In the genomic region with DNA sequence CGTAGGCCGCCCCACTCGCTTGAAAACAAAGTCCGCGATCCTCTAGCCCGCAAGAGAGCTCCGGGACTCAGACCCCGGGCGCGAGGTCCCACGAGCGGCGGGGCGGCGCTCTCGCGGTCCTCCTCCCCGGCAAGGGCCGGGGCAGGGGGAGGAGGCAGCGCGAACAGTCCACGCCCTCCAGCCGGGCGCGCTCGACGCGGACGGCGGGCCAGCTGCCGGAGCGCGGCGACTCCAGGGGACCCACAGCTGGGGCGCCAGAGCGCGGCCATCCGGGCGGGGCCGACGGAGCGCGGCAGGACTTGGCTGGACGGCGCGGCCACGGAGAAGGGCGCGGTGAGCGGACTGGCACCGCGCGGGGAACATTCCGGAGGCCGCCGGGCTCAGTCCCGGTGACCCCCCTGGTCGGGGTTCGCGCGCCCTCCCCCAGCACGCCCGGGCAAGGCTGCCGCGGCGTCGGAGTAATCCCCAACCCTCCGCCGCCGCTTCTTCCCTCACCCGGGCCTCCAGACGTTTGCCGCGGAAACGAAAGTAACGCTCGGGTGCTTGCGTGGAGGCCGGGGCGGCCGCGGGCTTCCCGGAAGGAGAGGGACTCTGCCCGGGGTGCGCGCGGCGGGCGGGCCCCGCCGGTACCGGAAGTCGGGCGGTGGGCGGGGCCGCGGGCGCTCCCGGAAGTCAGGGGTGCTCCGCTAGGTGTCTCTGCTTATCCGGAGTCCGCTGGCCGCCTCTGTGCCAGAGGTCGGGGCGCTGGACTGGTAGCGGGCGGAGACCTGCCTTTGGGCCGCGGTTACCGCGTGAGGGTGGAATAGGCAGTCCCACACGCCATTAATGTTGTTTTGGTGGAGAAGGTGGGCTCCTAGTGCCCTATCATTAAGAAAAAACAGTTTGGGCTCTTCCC, we compare ENCODE assay signal across 1 cellular context.
TF ChIP-seq lines count a peak whose summit lies in the region.

Gene RIPK1, plus strand, starts transcription at position 166 of the 895 bp plus-strand sequence. CDS start 8,330 bp downstream, outside the sequence.

TF ChIP-seq in HepG2, 621 proteins besides CTCF, POLR2A, EP300 and RAD21 (continued from another document and continues in another):
- TF ChIP-seq, protein P1, sequence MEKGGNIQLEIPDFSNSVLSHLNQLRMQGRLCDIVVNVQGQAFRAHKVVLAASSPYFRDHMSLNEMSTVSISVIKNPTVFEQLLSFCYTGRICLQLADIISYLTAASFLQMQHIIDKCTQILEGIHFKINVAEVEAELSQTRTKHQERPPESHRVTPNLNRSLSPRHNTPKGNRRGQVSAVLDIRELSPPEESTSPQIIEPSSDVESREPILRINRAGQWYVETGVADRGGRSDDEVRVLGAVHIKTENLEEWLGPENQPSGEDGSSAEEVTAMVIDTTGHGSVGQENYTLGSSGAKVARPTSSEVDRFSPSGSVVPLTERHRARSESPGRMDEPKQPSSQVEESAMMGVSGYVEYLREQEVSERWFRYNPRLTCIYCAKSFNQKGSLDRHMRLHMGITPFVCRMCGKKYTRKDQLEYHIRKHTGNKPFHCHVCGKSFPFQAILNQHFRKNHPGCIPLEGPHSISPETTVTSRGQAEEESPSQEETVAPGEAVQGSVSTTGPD (CRISPR knock-in tag; IDR thresholded peaks at IDR 0.05): peak; percentile 69; the same call in 1 of the 2 replicates
- TF ChIP-seq AGO1 (IDR thresholded peaks at IDR 0.05; ENCODE audit: low read depth, low read length, poor library complexity, severe bottlenecking) (peak; percentile 92), NFAT5 (CRISPR knock-in tag; IDR thresholded peaks at IDR 0.05) (no peak; the same call in 1 of the 2 replicates), CBX5 (CRISPR knock-in tag; IDR thresholded peaks at IDR 0.05; ENCODE audit: borderline replicate concordance) (no peak), TEAD2 (CRISPR knock-in tag; IDR thresholded peaks at IDR 0.05) (0 out of 2 replicates have a peak, but pooled peaks have one; percentile 49), CREB1 (IDR thresholded peaks at IDR 0.05) (no peak), CREB1 (CRISPR knock-in tag; IDR thresholded peaks at IDR 0.05) (no peak), U2AF2 (IDR thresholded peaks at IDR 0.05; ENCODE audit: low read depth, low read length) (0 out of 2 replicates have a peak, but pooled peaks have one; percentile 43), HBP1 (CRISPR knock-in tag; IDR thresholded peaks at IDR 0.05; ENCODE audit: low read depth) (0 out of 2 replicates have a peak, but pooled peaks have one; percentile 10), ZNF7 (CRISPR knock-in tag; IDR thresholded peaks at IDR 0.05) (no peak; the same call in 1 of the 2 replicates), SATB2 (CRISPR knock-in tag; IDR thresholded peaks at IDR 0.05) (no peak; the same call in 1 of the 2 replicates), TMF1 (CRISPR knock-in tag; IDR thresholded peaks at IDR 0.05; ENCODE audit: low read depth) (peak; percentile 88), ZNF776 (CRISPR knock-in tag; IDR thresholded peaks at IDR 0.05) (peak; percentile 91; the same call in 1 of the 2 replicates), RARA (CRISPR knock-in tag; IDR thresholded peaks at IDR 0.05) (peak; percentile 39), NR2F1 (CRISPR knock-in tag; IDR thresholded peaks at IDR 0.05) (no peak), SP5 (CRISPR knock-in tag; IDR thresholded peaks at IDR 0.05; ENCODE audit: borderline replicate concordance, low read depth) (peak; percentile 80), MATR3 (CRISPR knock-in tag; IDR thresholded peaks at IDR 0.05) (no peak), HHEX (CRISPR knock-in tag; IDR thresholded peaks at IDR 0.05) (no peak), SNAPC4 (CRISPR knock-in tag; IDR thresholded peaks at IDR 0.05) (0 out of 2 replicates have a peak, but pooled peaks have one; percentile 32)
- TF ChIP-seq, protein P2, sequence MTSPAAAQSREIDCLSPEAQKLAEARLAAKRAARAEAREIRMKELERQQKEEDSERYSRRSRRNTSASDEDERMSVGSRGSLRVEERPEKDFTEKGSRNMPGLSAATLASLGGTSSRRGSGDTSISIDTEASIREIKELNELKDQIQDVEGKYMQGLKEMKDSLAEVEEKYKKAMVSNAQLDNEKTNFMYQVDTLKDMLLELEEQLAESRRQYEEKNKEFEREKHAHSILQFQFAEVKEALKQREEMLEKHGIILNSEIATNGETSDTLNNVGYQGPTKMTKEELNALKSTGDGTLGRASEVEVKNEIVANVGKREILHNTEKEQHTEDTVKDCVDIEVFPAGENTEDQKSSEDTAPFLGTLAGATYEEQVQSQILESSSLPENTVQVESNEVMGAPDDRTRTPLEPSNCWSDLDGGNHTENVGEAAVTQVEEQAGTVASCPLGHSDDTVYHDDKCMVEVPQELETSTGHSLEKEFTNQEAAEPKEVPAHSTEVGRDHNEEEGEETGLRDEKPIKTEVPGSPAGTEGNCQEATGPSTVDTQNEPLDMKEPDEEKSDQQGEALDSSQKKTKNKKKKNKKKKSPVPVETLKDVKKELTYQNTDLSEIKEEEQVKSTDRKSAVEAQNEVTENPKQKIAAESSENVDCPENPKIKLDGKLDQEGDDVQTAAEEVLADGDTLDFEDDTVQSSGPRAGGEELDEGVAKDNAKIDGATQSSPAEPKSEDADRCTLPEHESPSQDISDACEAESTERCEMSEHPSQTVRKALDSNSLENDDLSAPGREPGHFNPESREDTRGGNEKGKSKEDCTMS (CRISPR knock-in tag; conservative IDR thresholded peaks at IDR 0.05): no peak
- TF ChIP-seq, protein P3, sequence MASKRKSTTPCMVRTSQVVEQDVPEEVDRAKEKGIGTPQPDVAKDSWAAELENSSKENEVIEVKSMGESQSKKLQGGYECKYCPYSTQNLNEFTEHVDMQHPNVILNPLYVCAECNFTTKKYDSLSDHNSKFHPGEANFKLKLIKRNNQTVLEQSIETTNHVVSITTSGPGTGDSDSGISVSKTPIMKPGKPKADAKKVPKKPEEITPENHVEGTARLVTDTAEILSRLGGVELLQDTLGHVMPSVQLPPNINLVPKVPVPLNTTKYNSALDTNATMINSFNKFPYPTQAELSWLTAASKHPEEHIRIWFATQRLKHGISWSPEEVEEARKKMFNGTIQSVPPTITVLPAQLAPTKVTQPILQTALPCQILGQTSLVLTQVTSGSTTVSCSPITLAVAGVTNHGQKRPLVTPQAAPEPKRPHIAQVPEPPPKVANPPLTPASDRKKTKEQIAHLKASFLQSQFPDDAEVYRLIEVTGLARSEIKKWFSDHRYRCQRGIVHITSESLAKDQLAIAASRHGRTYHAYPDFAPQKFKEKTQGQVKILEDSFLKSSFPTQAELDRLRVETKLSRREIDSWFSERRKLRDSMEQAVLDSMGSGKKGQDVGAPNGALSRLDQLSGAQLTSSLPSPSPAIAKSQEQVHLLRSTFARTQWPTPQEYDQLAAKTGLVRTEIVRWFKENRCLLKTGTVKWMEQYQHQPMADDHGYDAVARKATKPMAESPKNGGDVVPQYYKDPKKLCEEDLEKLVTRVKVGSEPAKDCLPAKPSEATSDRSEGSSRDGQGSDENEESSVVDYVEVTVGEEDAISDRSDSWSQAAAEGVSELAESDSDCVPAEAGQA (IDR thresholded peaks at IDR 0.05; ENCODE audit: low read depth): peak; percentile 11; the same call in 1 of the 2 replicates
- TF ChIP-seq, protein P3 (CRISPR knock-in tag; IDR thresholded peaks at IDR 0.05; ENCODE audit: borderline replicate concordance): peak; percentile 82; the same call in 1 of the 2 replicates
